ENCODE assay signal across 10 cellular contexts in genomic region chr16:11799017-11799381, GRCh38. TPM values are rescaled to one million over a fixed set of nuclear protein-coding genes. Genes with fewer than 3 reads are reported as not detected.
DNase-seq lines count a peak whose midpoint lies in the region; ATAC-seq, FAIRE-seq and TF ChIP-seq lines count a peak whose summit lies in the region.
"Had no signal": no experiment of that assay in that cellular context is flagged by ENCODE, and none has a peak within 500 bp of the region (broad histone marks: within the 10 kb centered on the region; RNA-seq: fewer than 3 reads in every experiment).

No MANE protein-coding gene starts in this region.

- H3K79me2 ChIP-seq in PC-3 (ENCODE audit: low read length) (peaks cover 43% of the 10 kb centered on the region), endothelial cell of umbilical vein (ENCODE audit: control insufficient read depth, insufficient read depth, low read length) (peaks cover 43% of the 10 kb centered on the region)

- DNase-seq in GM12864 (ENCODE audit: low read depth) = no peak
- no peak for DNase-seq in PC-3
- DNase-seq in endothelial cell of umbilical vein (ENCODE audit: low read depth, low spot score) = no peak
- DNase-seq in gastrocnemius medialis = no peak
- no peak for DNase-seq in NCI-H1417 treated with DMSO at 0.1 percent for 48 hours (lab: John Stamatoyannopoulos, UW)
- no peak for DNase-seq in GM13977 (ENCODE audit: low spot score)
- DNase-seq: Kasumi-1, SHP77 had no signal

- no peaks in the 10 kb centered on the region for H3K9me1 ChIP-seq in endothelial cell of umbilical vein (replicated peaks; ENCODE audit: control insufficient read depth, extremely low read depth, insufficient read depth, low read length)

- FAIRE-seq in endothelial cell of umbilical vein (lab: Jason Lieb, UNC) = no peak

- intact Hi-C loops in PC-3 (cut with micrococcal nuclease) = no loop called here
- intact Hi-C loops in endothelial cell of umbilical vein (cut with micrococcal nuclease) = no loop called here
- intact Hi-C loops in gastrocnemius medialis (cut with DNase I; ENCODE audit: low total_unique reads) = loop anchor here (5.0 to 10.0 kb wide), 3 partner anchors 178 to 302 kb away; partner anchors contain the start of gene SNX29

- CTCF ChIA-PET in PC-3 (lab: Charles Lee) (no interaction called here), endothelial cell of umbilical vein (lab: Charles Lee) (interaction anchor here (1.2 to 3.3 kb wide), 4 partner anchors 12 to 269 kb away, joined by 4 to 29 read pairs (median 12); no protein-coding TSS in a partner anchor)

- H2AFZ ChIP-seq in PC-3 (ENCODE audit: low read length) (no peak overlapping the region), endothelial cell of umbilical vein (ENCODE audit: low read depth, low read length) (no peak overlapping the region)

- H3F3A ChIP-seq in PC-3 (ENCODE audit: low read length, unreplicated experiment) = no peaks in the 10 kb centered on the region

- H3K4me1 ChIP-seq in PC-3 (ENCODE audit: insufficient read depth, low read length) (peaks cover 11% of the 10 kb centered on the region), endothelial cell of umbilical vein (ENCODE audit: control insufficient read depth, extremely low read depth, insufficient read depth, low read length) (peaks cover 30% of the 10 kb centered on the region), gastrocnemius medialis (peaks cover 37 to 43% of the 10 kb centered on the region in 2 donors)

- no peak overlapping the region for H3K27ac ChIP-seq in PC-3 (ENCODE audit: low read length)
- H3K27ac ChIP-seq in endothelial cell of umbilical vein (ENCODE audit: insufficient read depth, low read depth, low read length) = no peak overlapping the region
- H3K27ac ChIP-seq in gastrocnemius medialis = peak overlapping the region; percentile 90 to 99 (median 98)

- TF ChIP-seq POLR2A in endothelial cell of umbilical vein (IDR thresholded peaks at IDR 0.05; ENCODE audit: low read depth, low read length) (no peak), gastrocnemius medialis (IDR thresholded peaks at IDR 0.05) (no peak)

- H3K4me3 ChIP-seq in GM12864 (ENCODE audit: low read depth, low read length) = peak overlapping the region; percentile 66
- H3K4me3 ChIP-seq in PC-3 (ENCODE audit: low read length) = peak overlapping the region; percentile 89
- no peak overlapping the region for H3K4me3 ChIP-seq in endothelial cell of umbilical vein (replicated peaks in 1 of 3; ENCODE audit: insufficient read depth in 1 of 3, low read depth in 1 of 3, low read length in 3 of 3)
- H3K4me3 ChIP-seq in gastrocnemius medialis = peak overlapping the region in 3 of 4 donors; percentile 75 to 93 (median 76)

- H4K20me1 ChIP-seq in PC-3 (ENCODE audit: low read length) = 0 out of 2 replicates have a peak, but pooled peaks cover 3% of the 10 kb centered on the region
- H4K20me1 ChIP-seq in endothelial cell of umbilical vein (replicated peaks; ENCODE audit: control insufficient read depth, extremely low read depth, insufficient read depth, low read length) = no peaks in the 10 kb centered on the region

- no peaks in the 10 kb centered on the region for H3K27me3 ChIP-seq in PC-3 (ENCODE audit: low read length)
- H3K27me3 ChIP-seq in endothelial cell of umbilical vein (ENCODE audit: control insufficient read depth in 2 of 2, insufficient read depth in 2 of 2, low read length in 2 of 2) = no peaks in the 10 kb centered on the region
- no peaks in the 10 kb centered on the region for H3K27me3 ChIP-seq in gastrocnemius medialis

- TF ChIP-seq CTCF in GM12864 (IDR thresholded peaks at IDR 0.05; ENCODE audit: low read depth, low read length, missing control alignments) (no peak), PC-3 (conservative IDR thresholded peaks at IDR 0.05; ENCODE audit: low read depth, low read length) (no peak), endothelial cell of umbilical vein (IDR thresholded peaks at IDR 0.05; ENCODE audit: extremely low read depth in 1 of 2, insufficient read depth in 1 of 2, low read depth in 1 of 2, low read length in 2 of 2) (no peak), gastrocnemius medialis (IDR thresholded peaks at IDR 0.05 in 4 of 5, conservative IDR thresholded peaks at IDR 0.05 in 1 of 5) (no peak), GM13977 (IDR thresholded peaks at IDR 0.05; ENCODE audit: extremely low read depth, insufficient read depth, missing control alignments) (no peak)

- in situ Hi-C loops in gastrocnemius medialis (cut with MboI; ENCODE audit: low sequenced_read_pairs in 4 of 4) (loop anchor here in 3 of 4 donors (5.0 to 25.0 kb wide), 3 partner anchors 53 to 113 kb away; partner anchors contain the start of genes TXNDC11 (in 3 of the 3), GSPT1 (in 1 of the 3) and RSL1D1 (in 1 of the 3)), GM13977 (cut with MboI; ENCODE audit: low pct_unique_long_range_greater_than_20kb, low sequenced_read_pairs, unreplicated experiment) (no loop called here)

- no peak overlapping the region; the same call in 1 of the 2 replicates for H3K9ac ChIP-seq in PC-3 (ENCODE audit: low read length)
- H3K9ac ChIP-seq in endothelial cell of umbilical vein (replicated peaks; ENCODE audit: extremely low read depth, insufficient read depth, low read length) = no peak overlapping the region

- POLR2A ChIA-PET in PC-3 (lab: Charles Lee; ENCODE audit: unreplicated experiment) (no interaction called here), endothelial cell of umbilical vein (lab: Charles Lee) (no interaction called here)

- dilution Hi-C loops in endothelial cell of umbilical vein (cut with MboI; ENCODE audit: extremely low pct_ligation_motif_present, low sequenced_read_pairs) = no loop called here

- BruUV-seq in PC-3 (replicated peaks; lab: Mats Ljungman, UMichigan) (no TSS peak), endothelial cell of umbilical vein (replicated peaks; lab: Mats Ljungman, UMichigan) (no TSS peak)

- H3K4me2 ChIP-seq in PC-3 (ENCODE audit: low read length) = peak overlapping the region; percentile 94
- H3K4me2 ChIP-seq in endothelial cell of umbilical vein (ENCODE audit: insufficient read depth, low read length) = peak overlapping the region; percentile 88

- H3K9me3 ChIP-seq in PC-3 (ENCODE audit: low read length) (no peaks in the 10 kb centered on the region), endothelial cell of umbilical vein (replicated peaks; ENCODE audit: control insufficient read depth, insufficient read depth, low read length) (no peaks in the 10 kb centered on the region), gastrocnemius medialis (no peaks in the 10 kb centered on the region)

- H3K36me3 ChIP-seq in PC-3 (ENCODE audit: low read depth, low read length) (no peaks in the 10 kb centered on the region), endothelial cell of umbilical vein (ENCODE audit: control insufficient read depth in 2 of 2, extremely low read depth in 1 of 2, insufficient read depth in 2 of 2, low read length in 2 of 2) (peaks cover 0 to 4% of the 10 kb centered on the region in 2 experiments), gastrocnemius medialis (no peaks in the 10 kb centered on the region)

- H3K9me2 ChIP-seq in PC-3 (replicated peaks; ENCODE audit: low read length) = no peaks in the 10 kb centered on the region

- no peak for ATAC-seq in PC-3
- no peak for ATAC-seq in gastrocnemius medialis
- ATAC-seq in GM21390 (IDR thresholded peaks at IDR 0.05; ENCODE audit: unreplicated experiment) = no peak
- ATAC-seq in GM21447 (IDR thresholded peaks at IDR 0.05; ENCODE audit: unreplicated experiment) = no peak

TF ChIP-seq in endothelial cell of umbilical vein, 7 proteins besides CTCF, POLR2A, EP300 and RAD21 (continues in another document):
- TF ChIP-seq GATA2 (IDR thresholded peaks at IDR 0.05; ENCODE audit: insufficient read depth, insufficient read length, low read depth, low read length) (no peak), MYC (IDR thresholded peaks at IDR 0.05; ENCODE audit: low read depth, low read length) (no peak), MAX (IDR thresholded peaks at IDR 0.05; ENCODE audit: insufficient read depth, insufficient read length) (no peak), POLR2AphosphoS5 (IDR thresholded peaks at IDR 0.05; ENCODE audit: insufficient read depth, low read depth, low read length) (no peak)

RNA-seq across cellular contexts. Expression of gene ZC3H7A, which starts 1.9 kb away (rescaled TPM):
- 21.2 and 26.4 TPM in 2 replicates for total RNA-seq in PC-3 (2014; rRNA removed)
- total RNA-seq in endothelial cell of umbilical vein = 73.9 and 78.0 TPM in 2 replicates
- polyA plus RNA-seq in endothelial cell of umbilical vein = 32.6 and 44.1 TPM in 2 replicates
- 49.5 and 53.1 TPM in 2 replicates for polyA plus RNA-seq in endothelial cell of umbilical vein (2011; cell fraction: cytosol; rRNA removed)
- polyA plus RNA-seq in endothelial cell of umbilical vein (2011; cell fraction: nucleus; rRNA removed) = 143 and 147 TPM in 2 replicates
- 37.1 and 43.8 TPM in 2 replicates for polyA plus RNA-seq in endothelial cell of umbilical vein (2012)
- 78.3 and 80.2 TPM in 2 replicates for polyA minus RNA-seq in endothelial cell of umbilical vein
- 8.8 TPM for polyA minus RNA-seq in endothelial cell of umbilical vein (2011; cell fraction: cytosol; rRNA and poly(A)+ RNA removed)
- polyA minus RNA-seq in endothelial cell of umbilical vein (2011; cell fraction: nucleus; rRNA and poly(A)+ RNA removed) = 85.4 and 110 TPM in 2 replicates
- total RNA-seq in gastrocnemius medialis = 10 to 100 TPM; 33.9 to 41.7 (median 37.9) TPM

RNA-seq across cellular contexts. Expression of gene RSL1D1, which starts 52.3 kb away (rescaled TPM):
- total RNA-seq in PC-3 (2014; rRNA removed) (75.9 and 105 TPM in 2 replicates), endothelial cell of umbilical vein (127 and 132 TPM in 2 replicates), gastrocnemius medialis (100 to 1,000 TPM; 215 to 302 (median 259) TPM)
- 9.5 and 17.0 TPM in 2 replicates for polyA plus RNA-seq in endothelial cell of umbilical vein
- polyA plus RNA-seq in endothelial cell of umbilical vein (2011; cell fraction: cytosol; rRNA removed) = 57.8 and 62.5 TPM in 2 replicates
- polyA plus RNA-seq in endothelial cell of umbilical vein (2011; cell fraction: nucleus; rRNA removed) = 14.7 and 25.6 TPM in 2 replicates
- 142 and 195 TPM in 2 replicates for polyA plus RNA-seq in endothelial cell of umbilical vein (2012)
- polyA minus RNA-seq in endothelial cell of umbilical vein = 17.8 and 17.9 TPM in 2 replicates
- 103 TPM for polyA minus RNA-seq in endothelial cell of umbilical vein (2011; cell fraction: cytosol; rRNA and poly(A)+ RNA removed)
- 11.8 and 13.4 TPM in 2 replicates for polyA minus RNA-seq in endothelial cell of umbilical vein (2011; cell fraction: nucleus; rRNA and poly(A)+ RNA removed)

RNA-seq across cellular contexts. Expression of gene TXNDC11, which starts 56.3 kb away (rescaled TPM):
- 20.2 and 26.6 TPM in 2 replicates for total RNA-seq in PC-3 (2014; rRNA removed)
- total RNA-seq in endothelial cell of umbilical vein = 37.1 and 42.5 TPM in 2 replicates
- polyA plus RNA-seq in endothelial cell of umbilical vein = 66.0 and 66.8 TPM in 2 replicates
- 61.3 and 68.5 TPM in 2 replicates for polyA plus RNA-seq in endothelial cell of umbilical vein (2011; cell fraction: cytosol; rRNA removed)
- polyA plus RNA-seq in endothelial cell of umbilical vein (2011; cell fraction: nucleus; rRNA removed) = 56.8 and 58.5 TPM in 2 replicates
- 34.4 TPM in 2 replicates for polyA plus RNA-seq in endothelial cell of umbilical vein (2012)
- 51.6 and 56.2 TPM in 2 replicates for polyA minus RNA-seq in endothelial cell of umbilical vein
- 26.4 TPM for polyA minus RNA-seq in endothelial cell of umbilical vein (2011; cell fraction: cytosol; rRNA and poly(A)+ RNA removed)
- 30.8 and 31.3 TPM in 2 replicates for polyA minus RNA-seq in endothelial cell of umbilical vein (2011; cell fraction: nucleus; rRNA and poly(A)+ RNA removed)
- total RNA-seq in gastrocnemius medialis = 10 to 100 TPM; 35.2 to 64.5 (median 51.2) TPM

Comparison
In these comparisons a context has a peak if more than half of its experiments do, and no peak if none do; other contexts are left out.
1. H3K4me3 ChIP-seq: peak in GM12864 (single experiment), PC-3 (single experiment) and gastrocnemius medialis (3 of 4); none in endothelial cell of umbilical vein (0 of 3).
2. H3K27ac ChIP-seq: peak in gastrocnemius medialis (4 of 4); none in PC-3 (single experiment) and endothelial cell of umbilical vein (single experiment).